Comparison of ENCODE assay signal across 1 cellular context in genomic region chr16:2251281-2252111, GRCh38.
TF ChIP-seq lines count a peak whose summit lies in the region.

ECI1 (minus strand) TSS chr16:2251587; CDS start chr16:2251566, 21 bp downstream.

TF ChIP-seq in WTC11, 78 proteins besides CTCF, POLR2A, EP300 and RAD21 (continued from another document):
- TF ChIP-seq ERG (CRISPR knock-in tag; IDR thresholded peaks at IDR 0.05) (peak; percentile 30; the same call in 1 of the 2 replicates), ZNF232 (CRISPR knock-in tag; IDR thresholded peaks at IDR 0.05) (no peak), ESRRA (CRISPR knock-in tag; IDR thresholded peaks at IDR 0.05; ENCODE audit: borderline replicate concordance) (peak; percentile 79), ZMAT4 (CRISPR knock-in tag; IDR thresholded peaks at IDR 0.05) (0 out of 2 replicates have a peak, but pooled peaks have one; percentile 16), JUN (CRISPR knock-in tag; IDR thresholded peaks at IDR 0.05) (no peak), USF1 (CRISPR knock-in tag; IDR thresholded peaks at IDR 0.05) (0 out of 2 replicates have a peak, but pooled peaks have one; percentile 43), TEAD4 (CRISPR knock-in tag; IDR thresholded peaks at IDR 0.05) (no peak), ZNF317 (CRISPR knock-in tag; IDR thresholded peaks at IDR 0.05; ENCODE audit: borderline replicate concordance, low read depth) (peak; percentile 33; the same call in 1 of the 2 replicates), ELF4 (CRISPR knock-in tag; IDR thresholded peaks at IDR 0.05; ENCODE audit: low read depth) (peak; percentile 62; the same call in 1 of the 2 replicates), USF2 (CRISPR knock-in tag; IDR thresholded peaks at IDR 0.05) (0 out of 2 replicates have a peak, but pooled peaks have one; percentile 23), MLX (CRISPR knock-in tag; IDR thresholded peaks at IDR 0.05) (peak; percentile 91; the same call in 1 of the 2 replicates), HMGXB4 (CRISPR knock-in tag; IDR thresholded peaks at IDR 0.05) (peak; percentile 97), ZNF121 (CRISPR knock-in tag; IDR thresholded peaks at IDR 0.05) (peak; percentile 69; the same call in 1 of the 2 replicates), NR1H2 (CRISPR knock-in tag; IDR thresholded peaks at IDR 0.05) (no peak), GTF2I (CRISPR knock-in tag; conservative IDR thresholded peaks at IDR 0.05) (peak; percentile 38; the same call in 1 of the 2 replicates), NFATC4 (CRISPR knock-in tag; IDR thresholded peaks at IDR 0.05) (0 out of 2 replicates have a peak, but pooled peaks have one; percentile 53), ZNF263 (CRISPR knock-in tag; IDR thresholded peaks at IDR 0.05; ENCODE audit: low read depth) (0 out of 2 replicates have a peak, but pooled peaks have one; percentile 16), OVOL2 (CRISPR knock-in tag; IDR thresholded peaks at IDR 0.05; ENCODE audit: borderline replicate concordance) (no peak), SMAD3 (CRISPR knock-in tag; IDR thresholded peaks at IDR 0.05; ENCODE audit: borderline replicate concordance) (peak; percentile 42; the same call in 1 of the 2 replicates), NR3C1 (CRISPR knock-in tag; conservative IDR thresholded peaks at IDR 0.05; ENCODE audit: low read depth) (0 out of 2 replicates have a peak, but pooled peaks have one; percentile 67), FOXP4 (CRISPR knock-in tag; IDR thresholded peaks at IDR 0.05) (0 out of 2 replicates have a peak, but pooled peaks have one; percentile 62)
